In the genomic region with DNA sequence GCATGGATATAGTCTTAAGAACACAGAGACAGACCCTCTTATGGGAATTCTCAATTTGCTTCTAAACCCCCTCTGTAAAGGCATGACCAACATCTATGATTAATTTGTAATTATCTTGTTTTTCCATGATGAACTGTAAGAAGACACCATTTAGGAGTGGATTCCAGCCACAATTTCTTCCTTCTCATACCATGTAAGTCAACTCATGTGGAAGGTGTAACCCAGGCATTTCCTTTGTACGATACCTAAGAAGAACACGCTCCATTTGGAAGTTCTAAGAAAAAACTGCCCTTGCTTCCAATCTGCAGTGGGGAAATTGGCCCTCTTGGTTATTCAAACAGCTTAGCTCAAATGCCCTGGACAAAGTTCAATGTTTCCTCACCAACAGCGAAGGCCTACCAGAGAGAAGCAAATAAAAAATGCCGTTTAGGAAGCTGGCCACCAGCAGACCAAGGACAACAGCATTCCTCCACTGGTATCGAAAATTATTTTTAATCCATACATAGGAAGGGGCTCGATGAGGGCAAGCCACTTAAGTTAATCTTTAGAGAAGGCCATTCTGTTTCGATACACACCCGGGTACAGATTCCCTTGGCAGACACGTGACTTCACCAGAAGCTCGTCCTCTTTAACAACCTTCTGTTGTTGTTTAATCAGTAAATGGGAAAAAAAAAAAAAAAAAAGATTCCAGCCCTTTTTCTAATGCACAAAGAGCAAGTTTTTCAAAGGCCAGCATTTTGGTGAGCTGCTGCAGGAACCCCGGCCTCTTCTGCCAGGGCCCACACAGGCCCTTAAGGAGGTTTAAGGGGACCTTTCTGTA, we compare ENCODE assay signal across 8 cellular contexts. TPM values are rescaled to one million over a fixed set of nuclear protein-coding genes. Genes with fewer than 3 reads are reported as not detected.
A peak's percentile ranks its signal among the peaks of the same experiment; 100 is the strongest.
DNase-seq lines count a peak whose midpoint lies in the region; ATAC-seq and TF ChIP-seq lines count a peak whose summit lies in the region.

No MANE protein-coding gene starts in this region.

- peaks cover 24% of the 10 kb centered on the region for H3K4me1 Mint-ChIP-seq in stimulated activated effector memory CD8-positive, alpha-beta T cell treated with anti-CD3 and anti-CD28 coated beads, Interleukin-12 subunit alpha, Interleukin-12 subunit beta, amount 100 ng/mL, for 72 hours

- H3K27ac ChIP-seq in ascending aorta (peak overlapping the region; percentile 77 to 91), iPS-18a (ENCODE audit: low read length) (peak overlapping the region; percentile 73)

- no peaks in the 10 kb centered on the region for H3K9me3 ChIP-seq in ascending aorta
- H3K9me3 ChIP-seq in iPS-18a (ENCODE audit: control insufficient read depth, low read depth, low read length) = no peaks in the 10 kb centered on the region

- peak overlapping the region; percentile 45 for H3K9ac ChIP-seq in iPS-18a (ENCODE audit: low read length)

- CTCF ChIA-PET in HEK293T (lab: Yijun Ruan, JAX) = no interaction called here

- H3K4me1 ChIP-seq in ascending aorta = peaks cover 7 to 24% of the 10 kb centered on the region in 2 donors
- peaks cover 27% of the 10 kb centered on the region for H3K4me1 ChIP-seq in iPS-18a (ENCODE audit: control insufficient read depth, low read depth, low read length)

- peaks cover 24% of the 10 kb centered on the region for H3K36me3 Mint-ChIP-seq in stimulated activated effector memory CD8-positive, alpha-beta T cell treated with anti-CD3 and anti-CD28 coated beads, Interleukin-12 subunit alpha, Interleukin-12 subunit beta, amount 100 ng/mL, for 72 hours

- H3K9me3 Mint-ChIP-seq in stimulated activated effector memory CD8-positive, alpha-beta T cell treated with anti-CD3 and anti-CD28 coated beads, Interleukin-12 subunit alpha, Interleukin-12 subunit beta, amount 100 ng/mL, for 72 hours = no peaks in the 10 kb centered on the region

- intact Hi-C loops in ascending aorta (cut with DNase I) = loop anchor here (5.0 to 10.0 kb wide), 3 partner anchors 94 to 1103 kb away; a partner anchor contains a TSS

- DNase-seq in HEK293T (ENCODE audit: extremely low spot score) (no peak), ascending aorta (ENCODE audit: low spot score in 2 of 2) (no peak), ecto neural progenitor cell (ENCODE audit: low spot score) (no peak), NCI-H748 treated with DMSO at 0.1 percent for 48 hours (lab: John Stamatoyannopoulos, UW) (no peak)
- DNase-seq in stimulated activated effector memory CD8-positive, alpha-beta T cell treated with anti-CD3 and anti-CD28 coated beads, Interleukin-12 subunit alpha, Interleukin-12 subunit beta, amount 100 ng/mL, for 72 hours (ENCODE audit: low spot score in 2 of 2) = no peak

- H3K4me3 Mint-ChIP-seq in stimulated activated effector memory CD8-positive, alpha-beta T cell treated with anti-CD3 and anti-CD28 coated beads, Interleukin-12 subunit alpha, Interleukin-12 subunit beta, amount 100 ng/mL, for 72 hours = peak overlapping the region; percentile 71

- no peak for TF ChIP-seq CTCF in ascending aorta (IDR thresholded peaks at IDR 0.05)

- POLR2A ChIA-PET in HEK293T (lab: Yijun Ruan, JAX) = no interaction called here

- H3K27me3 ChIP-seq in ascending aorta (no peaks in the 10 kb centered on the region), iPS-18a (ENCODE audit: control insufficient read depth, insufficient read depth, low read length) (no peaks in the 10 kb centered on the region)

- peak overlapping the region; percentile 43 for H3K27ac Mint-ChIP-seq in stimulated activated effector memory CD8-positive, alpha-beta T cell treated with anti-CD3 and anti-CD28 coated beads, Interleukin-12 subunit alpha, Interleukin-12 subunit beta, amount 100 ng/mL, for 72 hours

- ATAC-seq in stimulated activated effector memory CD8-positive, alpha-beta T cell treated with anti-CD3 and anti-CD28 coated beads, Interleukin-12 subunit alpha, Interleukin-12 subunit beta, amount 100 ng/mL, for 72 hours = no peak
- no peak for ATAC-seq in GM21786 (IDR thresholded peaks at IDR 0.05; ENCODE audit: unreplicated experiment)
- no peak for ATAC-seq in HG02970 (IDR thresholded peaks at IDR 0.05; ENCODE audit: low FRiP score, unreplicated experiment)

- H3K4me3 ChIP-seq in ascending aorta (peak overlapping the region; percentile 9 to 99), iPS-18a (ENCODE audit: low read length) (peak overlapping the region; percentile 78)

- no peaks in the 10 kb centered on the region for H3K36me3 ChIP-seq in ascending aorta
- H3K36me3 ChIP-seq in iPS-18a (ENCODE audit: control insufficient read depth, low read depth, low read length) = peaks cover 10% of the 10 kb centered on the region

TF ChIP-seq in HEK293T, 16 proteins besides CTCF, POLR2A, EP300 and RAD21:
- no peak for TF ChIP-seq CTBP1 (IDR thresholded peaks at IDR 0.05; ENCODE audit: borderline replicate concordance)
- TF ChIP-seq ZNF384 (IDR thresholded peaks at IDR 0.05) = 0 out of 2 replicates have a peak, but pooled peaks have one; percentile 34

RNA-seq across cellular contexts. Expression of a gene that starts 2.6 kb away (rescaled TPM):
- total RNA-seq in ascending aorta = 13.4 TPM

RNA-seq across cellular contexts. Expression of a gene that starts 2.6 kb away (rescaled TPM):
- total RNA-seq in ascending aorta = 34.6 TPM
